ENCODE assay signal across 23 cellular contexts in genomic region chr4:137587796-137588195, GRCh38. TPM values are rescaled to one million over a fixed set of nuclear protein-coding genes. Genes with fewer than 3 reads are reported as not detected.
"Had no signal": no experiment of that assay in that cellular context is flagged by ENCODE, and none has a peak within 500 bp of the region (broad histone marks: within the 10 kb centered on the region; RNA-seq: fewer than 3 reads in every experiment).

No MANE protein-coding gene starts in this region.

- H3K4me3 ChIP-seq: ascending aorta, cardiac muscle cell, MG63, PC-9 had no signal

- H3K9me3 ChIP-seq: ascending aorta, MG63 had no signal

- DNase-seq: activated B cell treated with CpG ODN at 0.5 μM for 24 hours; activated CD4-positive, alpha-beta T cell treated with anti-CD3 and anti-CD28 coated beads for 1 hour; activated CD4-positive, alpha-beta T cell treated with anti-CD3 and anti-CD28 coated beads, Interleukin-2, amount 10 ng/mL, durations not matched to agents 24 days and 14 days; activated CD4-positive, alpha-beta T cell treated with anti-CD3 and anti-CD28 coated beads, Interleukin-2, amount 50 U/mL, for 48 hours; activated CD8-positive, alpha-beta memory T cell treated with anti-CD3 and anti-CD28 coated beads for 24 hours; activated gamma-delta T cell treated with Interleukin-2 at 50 U/mL for 16 hours; activated naive CD8-positive, alpha-beta T cell treated with anti-CD3 and anti-CD28 coated beads, Interleukin-2, amount 50 U/mL, for 24 hours; activated T-cell treated with anti-CD3 and anti-CD28 coated beads for 4 hours; activated T-cell treated with anti-CD3 and anti-CD28 coated beads, Interleukin-2, amount 50 U/mL, for 72 hours; amniotic stem cell; MG63; MV-4-11; NCI-H1092 treated with DMSO at 0.1 percent for 48 hours; NCI-H1417 treated with DMSO at 0.1 percent for 48 hours; NCI-H1694 treated with DMSO at 0.1 percent for 48 hours; NCI-H2029 treated with DMSO at 0.1 percent for 48 hours; NCI-H510A treated with DMSO at 0.1 percent for 48 hours; PC-9; SHP77 treated with DMSO at 0.1 percent for 48 hours had no signal

- H2AFZ ChIP-seq: PC-9 had no signal

- H3K27me3 ChIP-seq: ascending aorta, cardiac muscle cell, MG63 had no signal

- ATAC-seq: activated naive CD8-positive, alpha-beta T cell treated with anti-CD3 and anti-CD28 coated beads, Interleukin-2, amount 50 U/mL, for 24 hours; activated T-cell treated with anti-CD3 and anti-CD28 coated beads, Interleukin-2, amount 50 U/mL, for 72 hours had no signal

- H3K4me2 ChIP-seq: KMS-11, PC-9 had no signal

- H3K36me3 ChIP-seq: ascending aorta, cardiac muscle cell, MG63 had no signal

- H3K9ac ChIP-seq: KMS-11 had no signal

- H3K27ac ChIP-seq: ascending aorta, cardiac muscle cell, KMS-11, PC-9 had no signal

- H3K4me1 ChIP-seq: ascending aorta had no signal

RNA-seq across cellular contexts. Expression of gene PCDH18, which starts 55.5 kb away (rescaled TPM):
- total RNA-seq: activated B cell treated with CpG ODN at 0.5 μM for 24 hours; activated CD4-positive, alpha-beta T cell treated with anti-CD3 and anti-CD28 coated beads, Interleukin-2, amount 10 ng/mL, durations not matched to agents 24 days and 14 days; activated T-cell treated with anti-CD3 and anti-CD28 coated beads, Interleukin-2, amount 50 U/mL, for 72 hours; activated T-helper 2 cell treated with anti-CD3 and anti-CD28 coated beads, Interferon-gamma antibody, Interleukin-2, Interleukin-4, amounts not matched to agents 10 μg/mL and 5 μg/mL and 100 μg/mL, durations not matched to agents 14 hours and 24 hours and 36 hours had no signal
